In the genomic region with DNA sequence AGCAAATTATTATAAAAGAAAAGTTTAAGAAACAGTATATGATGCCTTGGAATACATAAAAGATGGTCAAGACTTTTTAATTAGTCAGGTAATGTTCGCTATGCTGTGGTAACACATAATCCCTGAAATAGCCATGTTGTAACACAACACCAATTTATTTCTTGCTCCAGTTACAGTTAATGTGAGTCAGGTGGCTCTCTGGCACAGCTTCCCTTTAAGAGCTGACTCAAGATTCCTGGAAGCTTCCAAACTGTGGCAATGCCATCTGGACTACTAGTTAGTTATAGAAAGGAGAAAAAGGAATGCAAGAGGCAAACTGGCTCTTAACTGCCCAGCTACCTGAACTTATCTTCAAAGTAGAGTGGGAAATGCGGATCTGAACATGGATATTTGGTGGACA, we compare ENCODE assay signal across 16 cellular contexts.
DNase-seq lines count a peak whose midpoint lies in the region; ATAC-seq, FAIRE-seq and TF ChIP-seq lines count a peak whose summit lies in the region.
"Had no signal": no experiment of that assay in that cellular context is flagged by ENCODE, and none has a peak within 500 bp of the region (broad histone marks: within the 10 kb centered on the region; RNA-seq: fewer than 3 reads in every experiment).

No MANE protein-coding gene starts in this region.

- no peak overlapping the region for H3K4me3 ChIP-seq in fibroblast of mammary gland (ENCODE audit: control insufficient read depth, low read depth, low read length)
- H3K4me3 ChIP-seq: colonic mucosa, lung had no signal

- FAIRE-seq in urothelium cell line (lab: Jason Lieb, UNC): no peak
- FAIRE-seq: HTR-8/SVneo had no signal

- DNase-seq in NCI-H82 (lab: John Stamatoyannopoulos, UW) (peak; percentile 29), NCI-H82 treated with DMSO at 0.1 percent for 48 hours (lab: John Stamatoyannopoulos, UW; ENCODE audit: unreplicated experiment) (no peak), NCI-H69 (lab: John Stamatoyannopoulos, UW) (peak; percentile 41), fibroblast of mammary gland (ENCODE audit: low read depth) (peak; percentile 57), urothelium cell line (ENCODE audit: low spot score) (peak; percentile 2), sciatic nerve (ENCODE audit: low spot score) (no peak)
- no peak for DNase-seq in activated CD4-positive, alpha-beta T cell treated with anti-CD3 and anti-CD28 coated beads for 1 hour
- DNase-seq: activated CD4-positive, alpha-beta memory T cell treated with anti-CD3 and anti-CD28 coated beads, Interleukin-2, amount 10 ng/mL, durations not matched to agents 7 days and 5 days; colonic mucosa; erythroblast; NCI-H2081; substantia nigra had no signal

- intact Hi-C loops in sciatic nerve (cut with DNase I): no loop called here

- ATAC-seq in sciatic nerve: no peak
- ATAC-seq in HG03460 (IDR thresholded peaks at IDR 0.05; ENCODE audit: unreplicated experiment): no peak
- ATAC-seq: natural killer cell treated with Interleukin-12 subunit alpha and Interleukin-12 subunit beta and Interleukin-15 and Interleukin-18, amount 100 ng/mL, for 72 hours had no signal

- TF ChIP-seq CTCF in fibroblast of mammary gland (conservative IDR thresholded peaks at IDR 0.05; ENCODE audit: control insufficient read depth, insufficient read depth, low read depth, low read length): no peak

Comparison
In these comparisons a context has a peak if more than half of its experiments do, and no peak if none do; other contexts are left out.
1. DNase-seq: peak in NCI-H82 (single experiment), NCI-H69 (single experiment), fibroblast of mammary gland (single experiment) and urothelium cell line (single experiment); none in NCI-H82 treated with DMSO at 0.1 percent for 48 hours (single experiment), sciatic nerve (single experiment) and activated CD4-positive, alpha-beta T cell treated with anti-CD3 and anti-CD28 coated beads for 1 hour (single experiment).